8 cellular contexts compared by ENCODE assay signal in genomic region chr17:66715745-66716156, GRCh38.
DNase-seq lines count a peak whose midpoint lies in the region; ATAC-seq and TF ChIP-seq lines count a peak whose summit lies in the region.

No MANE protein-coding gene starts in this region.

- ATAC-seq in Right ventricle myocardium inferior, result peak; percentile 50
- peak; percentile 62 for ATAC-seq in left colon
- ATAC-seq in GM21390 (IDR thresholded peaks at IDR 0.05; ENCODE audit: unreplicated experiment), result no peak

- TF ChIP-seq EP300 in transverse colon (IDR thresholded peaks at IDR 0.05; ENCODE audit: low read depth), result no peak

- H3K36me3 ChIP-seq in Karpas-422 (ENCODE audit: insufficient read depth, low read length), result no peaks in the 10 kb centered on the region
- no peaks in the 10 kb centered on the region for H3K36me3 ChIP-seq in OCI-LY7 (ENCODE audit: insufficient read depth, low read length)
- H3K36me3 ChIP-seq in transverse colon, result no peaks in the 10 kb centered on the region

- intact Hi-C loops in Right ventricle myocardium inferior (cut with DNase I) (loop anchor here (2.0 kb wide), 1 partner anchor 191 kb away; no protein-coding TSS in a partner anchor), cardiac septum (cut with DNase I) (loop anchor here (10.0 kb wide), 1 partner anchor 259 kb away; no protein-coding TSS in a partner anchor), OCI-LY7 (cut with micrococcal nuclease; ENCODE audit: unreplicated experiment) (loop anchor here (1.0 to 10.0 kb wide), 5 partner anchors 185 to 659 kb away; partner anchors contain the start of gene PITPNC1), left colon (cut with DNase I, micrococcal nuclease) (loop anchor here (5.0 kb wide), 1 partner anchor 192 kb away; no protein-coding TSS in a partner anchor), transverse colon (cut with DNase I; ENCODE audit: low total_unique reads) (loop anchor here (5.0 kb wide), 1 partner anchor 192 kb away; no protein-coding TSS in a partner anchor)

- 24 to 45% methylated on average over 3 of the region's 3 CpGs for WGBS in transverse colon (ENCODE audit: low coverage in 1 of 2), 2 donors

- in situ Hi-C loops in transverse colon (cut with MboI; ENCODE audit: low pct_ligation_motif_present in 1 of 4, low pct_unique_long_range_greater_than_20kb in 1 of 4, low sequenced_read_pairs in 3 of 4), result loop anchor here in 3 of 4 donors (5.0 to 10.0 kb wide), 2 partner anchors 192 to 199 kb away; no protein-coding TSS in a partner anchor

- H3K79me2 ChIP-seq in Karpas-422 (ENCODE audit: low read length), result no peaks in the 10 kb centered on the region
- no peaks in the 10 kb centered on the region for H3K79me2 ChIP-seq in OCI-LY7 (ENCODE audit: insufficient read depth, low read depth, low read length)

- H3K9ac ChIP-seq in Karpas-422 (ENCODE audit: low read length), result no peak overlapping the region

- H3K9me2 ChIP-seq in Karpas-422 (replicated peaks; ENCODE audit: insufficient read depth, low read length) (no peaks in the 10 kb centered on the region), OCI-LY7 (ENCODE audit: insufficient read depth, low read length) (no peaks in the 10 kb centered on the region)

- TF ChIP-seq POLR2A in transverse colon (IDR thresholded peaks at IDR 0.05), result no peak

- H3K4me1 ChIP-seq in Karpas-422 (ENCODE audit: low read length) (peaks cover 57% of the 10 kb centered on the region), OCI-LY7 (ENCODE audit: insufficient read depth, low read length, poor library complexity, severe bottlenecking) (peaks cover 45% of the 10 kb centered on the region), transverse colon (peaks cover 9 to 50% (median 28%) of the 10 kb centered on the region in 4 donors)

- POLR2A ChIA-PET in OCI-LY7 (lab: Charles Lee), result no interaction called here

- BruUV-seq in OCI-LY7 (replicated peaks; lab: Mats Ljungman, UMichigan), result no TSS peak

- no peak overlapping the region for H3K4me3 ChIP-seq in Karpas-422 (ENCODE audit: low read length)
- no peak overlapping the region for H3K4me3 ChIP-seq in OCI-LY7 (ENCODE audit: low read depth, low read length, poor library complexity, severe bottlenecking)
- H3K4me3 ChIP-seq in transverse colon, result peak overlapping the region in 1 of 4 donors; percentile 13

- DNase-seq in Right ventricle myocardium inferior (ENCODE audit: missing footprints), result no peak
- no peak for DNase-seq in cardiac septum (ENCODE audit: low spot score)
- peak; percentile 91 for DNase-seq in Karpas-422
- peak; percentile 81 for DNase-seq in OCI-LY7 (ENCODE audit: low spot score)
- DNase-seq in central memory CD4-positive, alpha-beta T cell, result peak; percentile 19
- no peak for DNase-seq in left colon
- no peak for DNase-seq in transverse colon

- no peaks in the 10 kb centered on the region for H4K20me1 ChIP-seq in Karpas-422 (ENCODE audit: insufficient read depth, low read depth, low read length)
- no peaks in the 10 kb centered on the region for H4K20me1 ChIP-seq in OCI-LY7 (ENCODE audit: insufficient read depth, low read length)

- peak; percentile 93 for TF ChIP-seq CTCF in OCI-LY7 (conservative IDR thresholded peaks at IDR 0.05; ENCODE audit: low read length)
- TF ChIP-seq CTCF in transverse colon (IDR thresholded peaks at IDR 0.05), result peak; percentile 63 to 84 (median 70)

- H2AFZ ChIP-seq in Karpas-422 (ENCODE audit: low read length) (no peak overlapping the region), OCI-LY7 (ENCODE audit: low read length) (no peak overlapping the region)

- H3K9me3 ChIP-seq in Karpas-422 (ENCODE audit: low read length) (no peaks in the 10 kb centered on the region), OCI-LY7 (ENCODE audit: low read length) (no peaks in the 10 kb centered on the region), transverse colon (no peaks in the 10 kb centered on the region)

- CTCF ChIA-PET in OCI-LY7 (lab: Charles Lee; ENCODE audit: unreplicated experiment), result no interaction called here

- peak overlapping the region; percentile 50 for H3K4me2 ChIP-seq in Karpas-422 (ENCODE audit: low read depth, low read length, poor library complexity, severe bottlenecking)
- H3K4me2 ChIP-seq in OCI-LY7 (ENCODE audit: low read length), result no peak overlapping the region

- no peak overlapping the region for H3K27ac ChIP-seq in Karpas-422 (ENCODE audit: low read length)
- no peak overlapping the region for H3K27ac ChIP-seq in OCI-LY7 (ENCODE audit: low read depth, low read length, poor library complexity, severe bottlenecking)
- peak overlapping the region; percentile 76 to 85 (median 84) for H3K27ac ChIP-seq in transverse colon

- no peaks in the 10 kb centered on the region for H3K27me3 ChIP-seq in Karpas-422 (ENCODE audit: low read length)
- H3K27me3 ChIP-seq in transverse colon, result no peaks in the 10 kb centered on the region

Comparison
In these comparisons a context has a peak if more than half of its experiments do, and no peak if none do; other contexts are left out.
1. DNase-seq: peak in Karpas-422 (single experiment), OCI-LY7 (single experiment) and central memory CD4-positive, alpha-beta T cell (single experiment); none in Right ventricle myocardium inferior (single experiment), cardiac septum (single experiment), left colon (0 of 2) and transverse colon (single experiment).
2. H3K27ac ChIP-seq: peak in transverse colon (4 of 4); none in Karpas-422 (single experiment) and OCI-LY7 (single experiment).